ENCODE assay signal across 1 cellular context in genomic region chr1:162497723-162498441, GRCh38.
TF ChIP-seq lines count a peak whose summit lies in the region.

Gene UHMK1 (plus strand): TSS chr1:162497818. CDS start chr1:162498001, 183 bp downstream.

TF ChIP-seq in HepG2, 621 proteins besides CTCF, POLR2A, EP300 and RAD21 (continued from another document and continues in another):
- peak; percentile 82; the same call in 1 of the 2 replicates for TF ChIP-seq PAX8 (CRISPR knock-in tag; IDR thresholded peaks at IDR 0.05; ENCODE audit: borderline replicate concordance)
- peak; percentile 71 for TF ChIP-seq ZNF407 (CRISPR knock-in tag; IDR thresholded peaks at IDR 0.05; ENCODE audit: not compliant biosample characterization)
- no peak for TF ChIP-seq NFIB (CRISPR knock-in tag; IDR thresholded peaks at IDR 0.05; ENCODE audit: borderline replicate concordance)
- no peak for TF ChIP-seq ZNF619 (CRISPR knock-in tag; IDR thresholded peaks at IDR 0.05)
- peak; percentile 82 for TF ChIP-seq NRL (CRISPR knock-in tag; IDR thresholded peaks at IDR 0.05; ENCODE audit: borderline replicate concordance)
- TF ChIP-seq NFKBIZ (CRISPR knock-in tag; IDR thresholded peaks at IDR 0.05): no peak
- peak; percentile 61 for TF ChIP-seq SALL1 (CRISPR knock-in tag; IDR thresholded peaks at IDR 0.05)
- TF ChIP-seq NBN (conservative IDR thresholded peaks at IDR 0.05): no peak
- no peak for TF ChIP-seq ZSCAN9 (CRISPR knock-in tag; IDR thresholded peaks at IDR 0.05; ENCODE audit: borderline replicate concordance)
- peak; percentile 88 for TF ChIP-seq ZMYM4 (CRISPR knock-in tag; IDR thresholded peaks at IDR 0.05)
- no peak for TF ChIP-seq ZC3H13 (CRISPR knock-in tag; IDR thresholded peaks at IDR 0.05)
- no peak for TF ChIP-seq ZNF224 (CRISPR knock-in tag; IDR thresholded peaks at IDR 0.05)
- TF ChIP-seq RELA (CRISPR knock-in tag; IDR thresholded peaks at IDR 0.05): no peak
- TF ChIP-seq HNF1B (CRISPR knock-in tag; IDR thresholded peaks at IDR 0.05): peak; percentile 74; the same call in 1 of the 2 replicates
- no peak for TF ChIP-seq TERF1 (CRISPR knock-in tag; IDR thresholded peaks at IDR 0.05)
- TF ChIP-seq ZFX (CRISPR knock-in tag; IDR thresholded peaks at IDR 0.05; ENCODE audit: low read depth): peak; percentile 93
- no peak for TF ChIP-seq JUND (CRISPR knock-in tag; IDR thresholded peaks at IDR 0.05)
- peak; percentile 84; the same call in 1 of the 2 replicates for TF ChIP-seq BCL3 (CRISPR knock-in tag; IDR thresholded peaks at IDR 0.05)
- TF ChIP-seq ZNF24 (IDR thresholded peaks at IDR 0.05): no peak
- peak; percentile 61; the same call in 1 of the 2 replicates for TF ChIP-seq ZSCAN25 (CRISPR knock-in tag; IDR thresholded peaks at IDR 0.05)
- no peak for TF ChIP-seq TAF15 (IDR thresholded peaks at IDR 0.05; ENCODE audit: low read depth, low read length, poor library complexity, severe bottlenecking)
- TF ChIP-seq ZNF841 (CRISPR knock-in tag; IDR thresholded peaks at IDR 0.05; ENCODE audit: borderline replicate concordance): no peak
- TF ChIP-seq PBX3 (CRISPR knock-in tag; IDR thresholded peaks at IDR 0.05; ENCODE audit: borderline replicate concordance): no peak
- TF ChIP-seq KDM3A (CRISPR knock-in tag; IDR thresholded peaks at IDR 0.05; ENCODE audit: low read depth): peak; percentile 35; the same call in 1 of the 2 replicates
- TF ChIP-seq SUZ12 (IDR thresholded peaks at IDR 0.05; ENCODE audit: low read depth, low read length): no peak
- no peak for TF ChIP-seq NR2F2 (IDR thresholded peaks at IDR 0.05; ENCODE audit: borderline replicate concordance, low read depth)
- TF ChIP-seq SALL2 (CRISPR knock-in tag; IDR thresholded peaks at IDR 0.05): no peak
- no peak for TF ChIP-seq ONECUT2 (CRISPR knock-in tag; IDR thresholded peaks at IDR 0.05)
- no peak for TF ChIP-seq HNRNPH1 (optimal IDR thresholded peaks at IDR 0.05; ENCODE audit: low read depth, low read length)
- 0 out of 2 replicates have a peak, but pooled peaks have one; percentile 37 for TF ChIP-seq BRCA1 (CRISPR knock-in tag; IDR thresholded peaks at IDR 0.05)
- TF ChIP-seq ATF4 (CRISPR knock-in tag; IDR thresholded peaks at IDR 0.05): no peak
- no peak for TF ChIP-seq E2F1 (CRISPR knock-in tag; IDR thresholded peaks at IDR 0.05)
- peak; percentile 56; the same call in 1 of the 2 replicates for TF ChIP-seq DNMT1 (CRISPR knock-in tag; IDR thresholded peaks at IDR 0.05)
- no peak for TF ChIP-seq DNMT3B (CRISPR knock-in tag; conservative IDR thresholded peaks at IDR 0.05)
- TF ChIP-seq MIER2 (CRISPR knock-in tag; IDR thresholded peaks at IDR 0.05): no peak
- no peak for TF ChIP-seq RARG (CRISPR knock-in tag; IDR thresholded peaks at IDR 0.05; ENCODE audit: low read depth)
- TF ChIP-seq PTBP1 (IDR thresholded peaks at IDR 0.05; ENCODE audit: low read depth, low read length, poor library complexity, severe bottlenecking): no peak
- TF ChIP-seq MATR3 (CRISPR knock-in tag; IDR thresholded peaks at IDR 0.05): no peak
- no peak for TF ChIP-seq ZNF75D (CRISPR knock-in tag; IDR thresholded peaks at IDR 0.05; ENCODE audit: borderline replicate concordance)
- no peak for TF ChIP-seq ZNF652 (CRISPR knock-in tag; IDR thresholded peaks at IDR 0.05; ENCODE audit: borderline replicate concordance, low read depth)
- no peak for TF ChIP-seq AGO1 (IDR thresholded peaks at IDR 0.05; ENCODE audit: low read depth, low read length, poor library complexity, severe bottlenecking)
- no peak; the same call in 1 of the 2 replicates for TF ChIP-seq ARNT2 (CRISPR knock-in tag; IDR thresholded peaks at IDR 0.05; ENCODE audit: low read depth)
- TF ChIP-seq ZNF891 (CRISPR knock-in tag; IDR thresholded peaks at IDR 0.05): peak; percentile 79; the same call in 1 of the 2 replicates
- no peak for TF ChIP-seq MBD4 (IDR thresholded peaks at IDR 0.05; ENCODE audit: borderline replicate concordance, low read length)
- TF ChIP-seq GRHL1 (CRISPR knock-in tag; conservative IDR thresholded peaks at IDR 0.05): no peak
- no peak for TF ChIP-seq ZNF7 (CRISPR knock-in tag; IDR thresholded peaks at IDR 0.05)
- TF ChIP-seq TBP (CRISPR knock-in tag; IDR thresholded peaks at IDR 0.05): no peak
- peak; percentile 82 for TF ChIP-seq KMT2B (CRISPR knock-in tag; IDR thresholded peaks at IDR 0.05)
- 0 out of 2 replicates have a peak, but pooled peaks have one; percentile 39 for TF ChIP-seq NFYB (CRISPR knock-in tag; IDR thresholded peaks at IDR 0.05)
- no peak; the same call in 1 of the 2 replicates for TF ChIP-seq ATF2 (CRISPR knock-in tag; IDR thresholded peaks at IDR 0.05)
- TF ChIP-seq ZNF567 (CRISPR knock-in tag; IDR thresholded peaks at IDR 0.05; ENCODE audit: borderline replicate concordance): peak; percentile 52; the same call in 1 of the 2 replicates
